9 cellular contexts compared by ENCODE assay signal in the genomic region with DNA sequence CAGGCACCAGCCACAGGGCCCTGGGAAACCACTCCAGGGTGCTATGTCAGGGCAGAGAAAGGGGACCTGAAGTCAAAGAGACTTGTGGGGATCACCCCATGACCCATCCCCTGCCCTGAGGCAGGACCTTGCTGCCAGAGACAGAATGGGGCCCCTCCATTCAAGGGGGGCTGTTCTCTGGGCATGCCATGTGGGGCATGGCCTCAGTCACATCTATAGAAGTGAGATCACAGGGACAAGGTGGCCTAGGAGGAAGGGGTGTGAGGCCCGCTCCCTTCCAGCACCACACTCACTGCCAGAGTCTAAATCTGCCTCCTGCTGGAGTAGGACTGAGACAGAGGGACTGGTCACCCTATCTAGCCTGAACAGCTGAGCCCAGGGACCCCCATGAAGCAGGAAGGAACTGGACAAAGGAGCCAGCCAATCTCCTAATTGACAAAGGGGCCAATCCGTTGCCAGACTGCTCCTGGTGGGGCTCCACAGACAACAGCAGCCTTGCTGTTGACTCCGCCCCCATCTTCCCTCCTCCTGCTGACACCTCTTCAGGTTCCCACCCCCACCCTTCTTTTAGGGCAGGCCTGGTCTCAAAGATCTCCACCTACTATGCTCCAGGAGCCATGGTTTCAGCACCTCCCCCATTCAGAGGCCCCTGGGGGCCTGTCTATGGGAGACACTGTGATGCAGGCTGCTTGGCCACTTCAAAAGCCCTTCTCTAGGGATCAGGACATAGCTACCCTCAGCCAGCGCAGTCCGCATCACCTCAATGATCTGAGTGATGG. TPM values are rescaled to one million over a fixed set of nuclear protein-coding genes. Genes with fewer than 3 reads are reported as not detected.
A peak's percentile ranks its signal among the peaks of the same experiment; 100 is the strongest.
DNase-seq lines count a peak whose midpoint lies in the region; ATAC-seq and TF ChIP-seq lines count a peak whose summit lies in the region.
"Had no signal": no experiment of that assay in that cellular context is flagged by ENCODE, and none has a peak within 500 bp of the region (broad histone marks: within the 10 kb centered on the region; RNA-seq: fewer than 3 reads in every experiment).

No MANE protein-coding gene starts in this region.

- H4K20me1 ChIP-seq in IMR-90 (ENCODE audit: insufficient read depth, low read length) = peaks cover 67% of the 10 kb centered on the region

- TF ChIP-seq CTCF in IMR-90 (conservative IDR thresholded peaks at IDR 0.05; ENCODE audit: low read depth, low read length) (no peak), right atrium auricular region (IDR thresholded peaks at IDR 0.05) (no peak)

- CTCF ChIA-PET in IMR-90 (lab: Yijun Ruan, JAX) = no interaction called here

- no peaks in the 10 kb centered on the region for H3K27me3 Mint-ChIP-seq in activated naive CD8-positive, alpha-beta T cell treated with anti-CD3 and anti-CD28 coated beads, Interleukin-2, amount 50 U/mL, for 24 hours
- H3K27me3 Mint-ChIP-seq: central memory CD8-positive, alpha-beta T cell had no signal

- peaks cover 4 to 40% of the 10 kb centered on the region in 2 experiments for H3K79me1 ChIP-seq in IMR-90 (ENCODE audit: low read depth in 1 of 2, low read length in 2 of 2)

- H3K36me3 Mint-ChIP-seq in activated naive CD8-positive, alpha-beta T cell treated with anti-CD3 and anti-CD28 coated beads, Interleukin-2, amount 50 U/mL, for 24 hours (ENCODE audit: low read depth) = peaks cover 4% of the 10 kb centered on the region

- no peak overlapping the region for H3K4me2 ChIP-seq in IMR-90 (ENCODE audit: low read depth, low read length)

- no peak overlapping the region for H4K8ac ChIP-seq in IMR-90 (ENCODE audit: low read depth in 2 of 2, low read length in 2 of 2)

- no peak overlapping the region for H2BK5ac ChIP-seq in IMR-90 (ENCODE audit: low read depth, low read length, poor library complexity, severe bottlenecking)

- no peak overlapping the region for H4K5ac ChIP-seq in IMR-90 (ENCODE audit: low read depth, low read length)

- no peak overlapping the region for H4K91ac ChIP-seq in IMR-90 (ENCODE audit: insufficient read depth, low read depth, low read length)

- peaks cover 9% of the 10 kb centered on the region; the same call in 1 of the 2 replicates for H3K9me1 ChIP-seq in IMR-90 (ENCODE audit: insufficient read depth, low read length)

- peak; percentile 33; the same call in 1 of the 2 replicates for TF ChIP-seq POLR2A in IMR-90 (IDR thresholded peaks at IDR 0.05; ENCODE audit: low read depth, low read length)

- no peak overlapping the region for H3K9ac ChIP-seq in IMR-90 (ENCODE audit: low read depth, low read length)

- POLR2A ChIA-PET in IMR-90 (lab: Charles Lee; ENCODE audit: unreplicated experiment) = interaction anchor here (2.5 kb wide), 1 partner anchor 50 kb away, joined by 27 read pairs; the partner anchor contains the start of gene MALAT1

- WGBS in IMR-90 (ENCODE audit: extremely low coverage in 2 of 2, insufficient read length in 1 of 2), 2 experiments = 78% methylated on average over 3 of the region's 5 CpGs; no CpG with 5 or more reads in 1 of the 2 experiments

- dilution Hi-C loops in IMR-90 (cut with HindIII; ENCODE audit: low sequenced_read_pairs, unreplicated experiment) = no loop called here

- H3K56ac ChIP-seq in IMR-90 (ENCODE audit: extremely low read depth, insufficient read depth, low read length) = no peak overlapping the region

- ATAC-seq in IMR-90 (ENCODE audit: low read depth) (peak; percentile 4), GM21423 (IDR thresholded peaks at IDR 0.05; ENCODE audit: unreplicated experiment) (no peak), GM21786 (IDR thresholded peaks at IDR 0.05; ENCODE audit: unreplicated experiment) (no peak)
- peak; percentile 13 for ATAC-seq in activated naive CD8-positive, alpha-beta T cell treated with anti-CD3 and anti-CD28 coated beads, Interleukin-2, amount 50 U/mL, for 24 hours
- ATAC-seq in stimulated activated naive CD8-positive, alpha-beta T cell treated with anti-CD3 and anti-CD28 coated beads, Interleukin-15, Interleukin-2, amounts not matched to agents 100 U/mL and 50 U/mL, for 24 hours = peak; percentile 25

- no peak overlapping the region for H2BK20ac ChIP-seq in IMR-90 (ENCODE audit: low read depth, low read length)

- BruUV-seq in IMR-90 (replicated peaks; lab: Mats Ljungman, UMichigan) = no TSS peak

- no peak overlapping the region for H3K27ac Mint-ChIP-seq in activated naive CD8-positive, alpha-beta T cell treated with anti-CD3 and anti-CD28 coated beads, Interleukin-2, amount 50 U/mL, for 24 hours

- H3K18ac ChIP-seq in IMR-90 (ENCODE audit: low read depth, low read length) = no peak overlapping the region

- in situ Hi-C loops in IMR-90 (cut with MboI; ENCODE audit: low sequenced_read_pairs) = no loop called here

- DNase-seq in IMR-90 = peak; percentile 64
- no peak for DNase-seq in activated naive CD8-positive, alpha-beta T cell treated with anti-CD3 and anti-CD28 coated beads, Interleukin-2, amount 50 U/mL, for 24 hours
- peak; percentile 75 for DNase-seq in right atrium auricular region (ENCODE audit: low spot score)
- no peak for DNase-seq in stimulated activated naive CD8-positive, alpha-beta T cell treated with anti-CD3 and anti-CD28 coated beads, Interleukin-15, Interleukin-2, amounts not matched to agents 100 U/mL and 50 U/mL, for 24 hours
- DNase-seq in stimulated activated CD4-positive, alpha-beta T cell treated with anti-CD3 and anti-CD28 coated beads, Interleukin-15, amount 100 ng/mL, for 24 hours = no peak
- no peak for DNase-seq in GDM1 (lab: John Stamatoyannopoulos, UW)

- H3K4me1 ChIP-seq in IMR-90 (ENCODE audit: control insufficient read depth, insufficient read depth, low read length) (peaks cover 7% of the 10 kb centered on the region; the same call in 1 of the 2 replicates), right atrium auricular region (peaks cover 0 to 24% of the 10 kb centered on the region in 2 donors)

- H3K36me3 ChIP-seq in IMR-90 (ENCODE audit: control insufficient read depth, insufficient read depth, low read length) = peaks cover 27% of the 10 kb centered on the region; the same call in 1 of the 2 replicates
- H3K36me3 ChIP-seq in right atrium auricular region = peaks cover 21% of the 10 kb centered on the region

- H2BK15ac ChIP-seq in IMR-90 (ENCODE audit: low read depth, low read length) = no peak overlapping the region

- no peak for TF ChIP-seq RAD21 in IMR-90 (IDR thresholded peaks at IDR 0.05; ENCODE audit: low read length)

- H3K27me3 ChIP-seq in IMR-90 (ENCODE audit: control insufficient read depth, insufficient read depth, low read length) (no peaks in the 10 kb centered on the region), right atrium auricular region (no peaks in the 10 kb centered on the region)

- H3K9me3 Mint-ChIP-seq in activated naive CD8-positive, alpha-beta T cell treated with anti-CD3 and anti-CD28 coated beads, Interleukin-2, amount 50 U/mL, for 24 hours = no peaks in the 10 kb centered on the region
- H3K9me3 Mint-ChIP-seq: central memory CD8-positive, alpha-beta T cell had no signal

- no peaks in the 10 kb centered on the region for H3K9me3 ChIP-seq in IMR-90 (ENCODE audit: control insufficient read depth, insufficient read depth, low read length)
- no peaks in the 10 kb centered on the region for H3K9me3 ChIP-seq in right atrium auricular region

- H2BK120ac ChIP-seq in IMR-90 (ENCODE audit: low read depth, low read length) = no peak overlapping the region

- no peak overlapping the region for H3K14ac ChIP-seq in IMR-90 (replicated peaks; ENCODE audit: low read depth, low read length)

- H2AK9ac ChIP-seq in IMR-90 (replicated peaks; ENCODE audit: low read depth, low read length, poor library complexity) = no peak overlapping the region

- H3K4ac ChIP-seq in IMR-90 (ENCODE audit: low read depth, low read length) = no peak overlapping the region

- no peak overlapping the region for H2AK5ac ChIP-seq in IMR-90 (ENCODE audit: low read depth, low read length)

- no peak overlapping the region for H3K4me3 ChIP-seq in IMR-90 (ENCODE audit: insufficient read depth, low read depth, low read length)
- H3K4me3 ChIP-seq in right atrium auricular region = no peak overlapping the region

- H3K4me1 Mint-ChIP-seq in activated naive CD8-positive, alpha-beta T cell treated with anti-CD3 and anti-CD28 coated beads, Interleukin-2, amount 50 U/mL, for 24 hours = peaks cover 30% of the 10 kb centered on the region

- no peak overlapping the region for H3K4me3 Mint-ChIP-seq in activated naive CD8-positive, alpha-beta T cell treated with anti-CD3 and anti-CD28 coated beads, Interleukin-2, amount 50 U/mL, for 24 hours
- H3K4me3 Mint-ChIP-seq: central memory CD8-positive, alpha-beta T cell had no signal

- H3K23ac ChIP-seq in IMR-90 (ENCODE audit: low read depth, low read length) = no peak overlapping the region

- intact Hi-C loops in IMR-90 (cut with micrococcal nuclease) = loop anchor here (2.0 kb wide), 1 partner anchor 50 kb away; the partner anchor contains the start of gene MALAT1

- H3K27ac ChIP-seq in IMR-90 (ENCODE audit: insufficient read depth, low read length) (no peak overlapping the region; the same call in 1 of the 2 replicates), right atrium auricular region (peak overlapping the region; percentile 65 to 71)

- no peak overlapping the region for H2AFZ ChIP-seq in IMR-90 (replicated peaks; ENCODE audit: low read length, poor library complexity)

TF ChIP-seq in IMR-90, 13 proteins besides CTCF, POLR2A, EP300 and RAD21:
- TF ChIP-seq CHD1 (IDR thresholded peaks at IDR 0.05; ENCODE audit: low read depth, low read length) (0 out of 2 replicates have a peak, but pooled peaks have one; percentile 73), RCOR1 (IDR thresholded peaks at IDR 0.05; ENCODE audit: insufficient replicate concordance, low read length) (no peak)

RNA-seq across cellular contexts. Expression of gene NEAT1, which starts 26.0 kb away (rescaled TPM):
- 30.1 and 38.0 TPM in 2 replicates for total RNA-seq in IMR-90 (2012; rRNA removed)
- 56.3 and 114 TPM in 2 replicates for polyA plus RNA-seq in IMR-90 (2012; rRNA removed)
- polyA plus RNA-seq in IMR-90 (2012; cell fraction: cytosol; rRNA removed) = 12.5 and 21.1 TPM in 2 replicates
- 237 and 1,050 TPM in 2 replicates for polyA plus RNA-seq in IMR-90 (2012; cell fraction: nucleus; rRNA removed; ENCODE audit: low replicate concordance)
- 10 to 100 TPM; 43.7 to 52.5 TPM for total RNA-seq in right atrium auricular region

RNA-seq across cellular contexts. Expression of gene MALAT1, which starts 50.2 kb away (rescaled TPM):
- total RNA-seq in IMR-90 (2012; rRNA removed) (3,569 and 5,244 TPM in 2 replicates), right atrium auricular region (1,000 to 10,000 TPM; 2,120 to 2,577 TPM)
- polyA plus RNA-seq in IMR-90 (2012; rRNA removed) = 430 and 636 TPM in 2 replicates
- 4.7 and 16.7 TPM in 2 replicates for polyA plus RNA-seq in IMR-90 (2012; cell fraction: cytosol; rRNA removed)
- polyA plus RNA-seq in IMR-90 (2012; cell fraction: nucleus; rRNA removed; ENCODE audit: low replicate concordance) = 481 and 5,232 TPM in 2 replicates

Comparison
In these comparisons a context has a peak if more than half of its experiments do, and no peak if none do; other contexts are left out.
1. ATAC-seq: peak in IMR-90 (single experiment), activated naive CD8-positive, alpha-beta T cell treated with anti-CD3 and anti-CD28 coated beads, Interleukin-2, amount 50 U/mL, for 24 hours (single experiment) and stimulated activated naive CD8-positive, alpha-beta T cell treated with anti-CD3 and anti-CD28 coated beads, Interleukin-15, Interleukin-2, amounts not matched to agents 100 U/mL and 50 U/mL, for 24 hours (single experiment); none in GM21423 (single experiment) and GM21786 (single experiment).
2. DNase-seq: peak in IMR-90 (single experiment) and right atrium auricular region (single experiment); none in activated naive CD8-positive, alpha-beta T cell treated with anti-CD3 and anti-CD28 coated beads, Interleukin-2, amount 50 U/mL, for 24 hours (single experiment), stimulated activated naive CD8-positive, alpha-beta T cell treated with anti-CD3 and anti-CD28 coated beads, Interleukin-15, Interleukin-2, amounts not matched to agents 100 U/mL and 50 U/mL, for 24 hours (single experiment), stimulated activated CD4-positive, alpha-beta T cell treated with anti-CD3 and anti-CD28 coated beads, Interleukin-15, amount 100 ng/mL, for 24 hours (single experiment) and GDM1 (single experiment).